Comparison of ENCODE assay signal across 9 cellular contexts in the genomic region with DNA sequence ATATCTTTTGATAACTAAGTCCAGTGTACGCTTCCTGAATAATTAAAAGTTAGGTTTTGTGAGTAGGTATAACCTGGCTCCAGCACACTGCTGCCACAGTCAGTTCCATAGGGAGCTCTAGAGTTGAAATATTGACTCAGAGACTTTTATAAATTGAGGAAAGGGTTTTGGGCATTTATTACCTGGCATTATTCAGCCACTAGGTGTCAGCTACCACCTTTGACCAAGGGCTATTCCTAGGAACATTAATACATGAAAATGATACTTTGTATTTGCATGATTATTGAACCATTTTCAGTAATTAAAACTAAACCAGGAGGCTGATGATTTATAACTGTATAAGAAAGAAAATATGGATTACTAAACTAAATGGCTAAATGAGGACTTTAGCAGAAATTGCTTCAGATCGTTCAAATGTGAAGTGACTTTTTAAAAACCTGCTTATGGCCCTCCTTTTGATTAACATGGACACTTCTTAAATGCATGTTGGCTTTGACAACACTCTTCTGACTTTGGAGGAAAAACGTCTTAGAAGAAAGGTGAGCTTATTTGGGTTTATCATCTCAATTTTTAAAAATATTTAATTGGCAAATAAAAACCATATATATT.
DNase-seq lines count a peak whose midpoint lies in the region; ATAC-seq and TF ChIP-seq lines count a peak whose summit lies in the region.
"Had no signal": no experiment of that assay in that cellular context is flagged by ENCODE, and none has a peak within 500 bp of the region (broad histone marks: within the 10 kb centered on the region; RNA-seq: fewer than 3 reads in every experiment).

No MANE protein-coding gene starts in this region.

- H3K27ac Mint-ChIP-seq in effector memory CD8-positive, alpha-beta T cell: no peak overlapping the region

- H3K4me3 ChIP-seq in left lung: no peak overlapping the region
- H3K4me3 ChIP-seq: K562 had no signal

- intact Hi-C loops in left lung (cut with DNase I): no loop called here

- no peaks in the 10 kb centered on the region for H3K4me1 ChIP-seq in left lung

- no peaks in the 10 kb centered on the region for H3K4me1 Mint-ChIP-seq in effector memory CD8-positive, alpha-beta T cell (ENCODE audit: low read depth in 2 of 2)

- ATAC-seq in HG03064 (IDR thresholded peaks at IDR 0.05; ENCODE audit: low read depth, unreplicated experiment) (peak; percentile 50), left lung (peak; percentile 64), GM19397 (IDR thresholded peaks at IDR 0.05; ENCODE audit: unreplicated experiment) (no peak)
- ATAC-seq in effector memory CD8-positive, alpha-beta T cell (replicated peaks): no peak
- ATAC-seq: K562 had no signal

- no peaks in the 10 kb centered on the region for H3K36me3 Mint-ChIP-seq in effector memory CD8-positive, alpha-beta T cell (ENCODE audit: insufficient read depth)

- H3K27me3 Mint-ChIP-seq in effector memory CD8-positive, alpha-beta T cell: no peaks in the 10 kb centered on the region

- H3K27ac ChIP-seq in left lung: no peak overlapping the region

- TF ChIP-seq CTCF in GM12872 (IDR thresholded peaks at IDR 0.05; ENCODE audit: insufficient read depth, low read depth, low read length) (peak; percentile 44; the same call in 2 of the 3 replicates), left lung (IDR thresholded peaks at IDR 0.05) (peak; percentile 33 to 45)

- no peak overlapping the region for H3K4me3 Mint-ChIP-seq in effector memory CD8-positive, alpha-beta T cell

- DNase-seq in SHP77 treated with DMSO at 0.1 percent for 48 hours (lab: John Stamatoyannopoulos, UW): peak; percentile 17
- DNase-seq in left lung: no peak
- DNase-seq in effector memory CD8-positive, alpha-beta T cell: no peak
- DNase-seq in occipital lobe (lab: John Stamatoyannopoulos, UW): no peak
- DNase-seq in superior temporal gyrus (ENCODE audit: extremely low spot score): no peak

- H3K27me3 ChIP-seq in left lung: no peaks in the 10 kb centered on the region

- H3K9me3 ChIP-seq in left lung: no peaks in the 10 kb centered on the region

- H3K9me3 Mint-ChIP-seq in effector memory CD8-positive, alpha-beta T cell: no peaks in the 10 kb centered on the region

- H3K36me3 ChIP-seq in left lung: no peaks in the 10 kb centered on the region

Comparison
In these comparisons a context has a peak if more than half of its experiments do, and no peak if none do; other contexts are left out.
1. ATAC-seq: peak in HG03064 (single experiment) and left lung (single experiment); none in effector memory CD8-positive, alpha-beta T cell (single experiment) and GM19397 (single experiment).